ENCODE assay signal across 1 cellular context in genomic region chr6:159972506-159973268, GRCh38.
TF ChIP-seq lines count a peak whose summit lies in the region.

No MANE protein-coding gene starts in this region.

TF ChIP-seq in SK-N-SH treated with all-trans-retinoic acid at 6 μM for 48 hours, 23 proteins besides CTCF, POLR2A, EP300 and RAD21 (continued from another document):
- no peak for TF ChIP-seq PATZ1 (CRISPR knock-in tag; IDR thresholded peaks at IDR 0.05; ENCODE audit: borderline replicate concordance)
- no peak for TF ChIP-seq ESRRG (CRISPR knock-in tag; IDR thresholded peaks at IDR 0.05)
- no peak for TF ChIP-seq ZC3H10 (CRISPR knock-in tag; IDR thresholded peaks at IDR 0.05)
- TF ChIP-seq ZFP30 (CRISPR knock-in tag; IDR thresholded peaks at IDR 0.05) = no peak
- TF ChIP-seq RARB (CRISPR knock-in tag; IDR thresholded peaks at IDR 0.05) = no peak
- TF ChIP-seq PPARA (CRISPR knock-in tag; IDR thresholded peaks at IDR 0.05; ENCODE audit: borderline replicate concordance) = no peak
- no peak for TF ChIP-seq CSRNP3 (CRISPR knock-in tag; IDR thresholded peaks at IDR 0.05)
- TF ChIP-seq ZFP3 (CRISPR knock-in tag; IDR thresholded peaks at IDR 0.05) = no peak
TF ChIP-seq in SK-N-SH treated with all-trans-retinoic acid at 6 μM for 48 hours: peak in this region for 0.
